ENCODE assay signal across 12 cellular contexts in the genomic region with DNA sequence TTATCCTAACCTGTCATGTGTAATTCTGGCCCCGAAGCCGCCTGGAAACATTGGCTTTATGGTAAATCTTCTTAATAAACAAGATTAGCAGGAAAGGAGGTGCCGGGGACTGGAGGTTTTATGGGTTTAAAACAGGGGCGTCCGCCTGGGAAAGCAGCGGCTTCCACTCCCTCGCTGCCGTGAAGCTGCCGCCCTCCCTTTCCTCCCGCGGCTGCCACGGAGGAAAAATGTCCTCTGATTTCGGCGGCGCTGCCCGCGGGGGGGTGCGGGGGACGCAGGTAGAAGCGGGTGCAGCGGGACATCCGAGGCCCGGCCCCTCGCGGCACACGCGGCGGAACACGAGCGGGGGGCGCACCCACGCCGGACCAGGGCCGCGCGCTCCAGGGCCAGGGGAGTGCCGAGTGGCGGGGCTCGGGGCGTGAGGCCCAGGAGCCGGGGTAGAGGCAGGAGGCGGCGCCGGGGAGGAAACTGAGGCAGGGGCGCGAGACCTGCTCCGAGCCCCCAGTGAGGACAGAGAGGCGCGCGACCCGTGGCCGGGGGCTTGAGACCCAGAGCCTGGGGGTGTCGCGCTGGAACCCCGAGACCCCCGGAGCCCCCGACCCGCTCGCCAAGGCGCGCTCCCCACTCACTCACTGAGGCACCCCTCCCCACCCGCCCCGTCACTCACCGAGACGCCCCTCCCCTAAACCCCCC. TPM values are rescaled to one million over a fixed set of nuclear protein-coding genes. Genes with fewer than 3 reads are reported as not detected.
DNase-seq lines count a peak whose midpoint lies in the region; ATAC-seq, FAIRE-seq and TF ChIP-seq lines count a peak whose summit lies in the region.
"Had no signal": no experiment of that assay in that cellular context is flagged by ENCODE, and none has a peak within 500 bp of the region (broad histone marks: within the 10 kb centered on the region; RNA-seq: fewer than 3 reads in every experiment).

No MANE protein-coding gene starts in this region.

- in situ Hi-C loops in HepG2 (cut with HindIII; ENCODE audit: extremely low pct_ligation_motif_present, low pct_unique_long_range_greater_than_20kb), result no loop called here

- H2AFZ ChIP-seq in HepG2 (ENCODE audit: low read length), result no peak overlapping the region
- no peak overlapping the region for H2AFZ ChIP-seq in neural cell (ENCODE audit: low read depth, low read length)

- no peak overlapping the region for H3K27ac Mint-ChIP-seq in osteocyte (ENCODE audit: unreplicated experiment)
- H3K27ac Mint-ChIP-seq: CD14-positive monocyte had no signal

- peaks cover 37% of the 10 kb centered on the region for H3K79me2 ChIP-seq in HepG2 (ENCODE audit: insufficient read depth, low read length)
- H3K79me2 ChIP-seq in neural cell (replicated peaks; ENCODE audit: insufficient read depth, low read length), result peaks cover 3% of the 10 kb centered on the region

- no peaks in the 10 kb centered on the region for H3K9me2 ChIP-seq in neural cell (ENCODE audit: insufficient read depth, low read length)

- no peaks in the 10 kb centered on the region for H3K36me3 Mint-ChIP-seq in osteocyte (ENCODE audit: unreplicated experiment)
- H3K36me3 Mint-ChIP-seq: CD14-positive monocyte, IgD-negative memory B cell had no signal

- WGBS in HepG2 (ENCODE audit: low lambda C conversion rate), result 9% methylated on average over 14 of the region's 65 CpGs
- 13% methylated on average over 19 of the region's 65 CpGs for WGBS in right lobe of liver (ENCODE audit: insufficient coverage, low coverage, low lambda C conversion rate, missing lambda C conversion rate)

- no peak for TF ChIP-seq EP300 in HepG2 (IDR thresholded peaks at IDR 0.05; ENCODE audit: low read depth in 2 of 2, low read length in 2 of 2)
- no peak for TF ChIP-seq EP300 in HepG2 (CRISPR knock-in tag; IDR thresholded peaks at IDR 0.05; ENCODE audit: borderline replicate concordance)
- no peak for TF ChIP-seq EP300 in neural cell (conservative IDR thresholded peaks at IDR 0.05; ENCODE audit: poor library complexity, severe bottlenecking)

- no TSS peak for BruUV-seq in HepG2 (replicated peaks; lab: Mats Ljungman, UMichigan)

- no peak overlapping the region for H3K4me3 Mint-ChIP-seq in osteocyte (ENCODE audit: unreplicated experiment)

- no peaks in the 10 kb centered on the region for H4K20me1 ChIP-seq in HepG2 (ENCODE audit: insufficient read depth, low read length)
- no peaks in the 10 kb centered on the region for H4K20me1 ChIP-seq in neural cell (ENCODE audit: insufficient read depth)

- TF ChIP-seq CTCF in HepG2 (CRISPR knock-in tag; IDR thresholded peaks at IDR 0.05), result no peak
- no peak for TF ChIP-seq CTCF in right lobe of liver (IDR thresholded peaks at IDR 0.05)
- TF ChIP-seq CTCF in coronary artery (IDR thresholded peaks at IDR 0.05), result no peak
- TF ChIP-seq CTCF in neural cell (IDR thresholded peaks at IDR 0.05; ENCODE audit: poor library complexity, severe bottlenecking), result no peak
- no peak for TF ChIP-seq CTCF in vagina (IDR thresholded peaks at IDR 0.05)
- no peak for TF ChIP-seq CTCF in osteocyte (IDR thresholded peaks at IDR 0.05)

- H3K4me1 ChIP-seq in HepG2 (ENCODE audit: insufficient read depth, low read length) (peaks cover 85% of the 10 kb centered on the region), right lobe of liver (peaks cover 0 to 5% (median 0%) of the 10 kb centered on the region in 4 donors), vagina (peaks cover 25% of the 10 kb centered on the region)

- TF ChIP-seq RAD21 in HepG2 (CRISPR knock-in tag; IDR thresholded peaks at IDR 0.05) (peak; percentile 25; the same call in 1 of the 2 replicates), neural cell (conservative IDR thresholded peaks at IDR 0.05) (peak; percentile 32)

- no peaks in the 10 kb centered on the region; a peak in 1 of 5 replicates for H3K27me3 ChIP-seq in HepG2 (ENCODE audit: control insufficient read depth in 1 of 2, insufficient read depth in 2 of 2, low read length in 2 of 2)
- peaks cover 0 to 14% of the 10 kb centered on the region in 2 donors for H3K27me3 ChIP-seq in right lobe of liver
- H3K27me3 ChIP-seq in neural cell (ENCODE audit: insufficient read depth, low read depth, low read length), result peaks cover 20% of the 10 kb centered on the region
- no peaks in the 10 kb centered on the region for H3K27me3 ChIP-seq in vagina

- no peak for FAIRE-seq in HepG2 (lab: Jason Lieb, UNC)

- H3K27me3 Mint-ChIP-seq in osteocyte (ENCODE audit: unreplicated experiment), result peaks cover 9% of the 10 kb centered on the region

- H3K9me3 ChIP-seq in HepG2 (ENCODE audit: low read length) (no peaks in the 10 kb centered on the region), right lobe of liver (no peaks in the 10 kb centered on the region), neural cell (ENCODE audit: low read length) (no peaks in the 10 kb centered on the region), vagina (no peaks in the 10 kb centered on the region)

- H3K36me3 ChIP-seq in HepG2 (replicated peaks in 1 of 2; ENCODE audit: control insufficient read depth in 1 of 2, insufficient read depth in 2 of 2, low read length in 2 of 2) (peaks cover 0 to 3% of the 10 kb centered on the region in 2 experiments; a peak in 1 of 5 replicates), right lobe of liver (no peaks in the 10 kb centered on the region), neural cell (ENCODE audit: insufficient read depth, low read length) (no peaks in the 10 kb centered on the region), vagina (no peaks in the 10 kb centered on the region)

- H3K4me3 ChIP-seq in HepG2 (replicated peaks in 1 of 3; ENCODE audit: insufficient read depth in 1 of 3, low read depth in 2 of 3, low read length in 3 of 3), result peak overlapping the region; percentile 63 to 73 (median 64)
- H3K4me3 ChIP-seq in right lobe of liver, result no peak overlapping the region
- peak overlapping the region; percentile 68 for H3K4me3 ChIP-seq in coronary artery
- peak overlapping the region; percentile 67 for H3K4me3 ChIP-seq in neural cell (ENCODE audit: low read length)
- H3K4me3 ChIP-seq in vagina, result peak overlapping the region; percentile 3 to 36

- CTCF ChIA-PET in HepG2 (lab: Yijun Ruan, JAX; ENCODE audit: low intra/inter-chr PET ratio, low total read pairs), result no interaction called here

- ATAC-seq in HepG2 (no peak), right lobe of liver (no peak), HG02973 (IDR thresholded peaks at IDR 0.05; ENCODE audit: unreplicated experiment) (no peak), GM21529 (IDR thresholded peaks at IDR 0.05; ENCODE audit: unreplicated experiment) (no peak)

- peak overlapping the region; percentile 69 for H3K9ac ChIP-seq in HepG2 (ENCODE audit: insufficient read depth, low read depth, low read length)
- H3K9ac ChIP-seq in neural cell (ENCODE audit: low read length), result peak overlapping the region; percentile 81

- H3F3A ChIP-seq in neural cell (ENCODE audit: insufficient read depth, low read length, poor library complexity, severe bottlenecking), result no peaks in the 10 kb centered on the region

- H3K27ac ChIP-seq in HepG2 (ENCODE audit: extremely low read length, insufficient read depth, low read length) (peak overlapping the region; percentile 42), right lobe of liver (no peak overlapping the region), coronary artery (no peak overlapping the region), neural cell (ENCODE audit: low read length) (no peak overlapping the region), vagina (no peak overlapping the region)

- H3K9me3 Mint-ChIP-seq in osteocyte (ENCODE audit: unreplicated experiment), result no peaks in the 10 kb centered on the region

- no peak for DNase-seq in HepG2 (ENCODE audit: low spot score)
- no peak for DNase-seq in right lobe of liver
- DNase-seq in coronary artery (ENCODE audit: low spot score), result no peak
- no peak for DNase-seq in vagina (ENCODE audit: extremely low spot score in 2 of 2)
- no peak for DNase-seq in osteocyte (ENCODE audit: extremely low spot score, unreplicated experiment)
- DNase-seq: effector memory CD4-positive, alpha-beta T cell; stimulated activated CD8-positive, alpha-beta memory T cell treated with anti-CD3 and anti-CD28 coated beads, Interleukin-4, amount 100 ng/mL, for 48 hours had no signal

- H3K4me2 ChIP-seq in HepG2 (ENCODE audit: low read depth, low read length) (peak overlapping the region; percentile 81), neural cell (ENCODE audit: low read length) (peak overlapping the region; percentile 61)

- TF ChIP-seq POLR2A in HepG2 (IDR thresholded peaks at IDR 0.05; ENCODE audit: insufficient read depth in 1 of 2, low read depth in 2 of 2, low read length in 2 of 2) (no peak), right lobe of liver (IDR thresholded peaks at IDR 0.05) (no peak), vagina (IDR thresholded peaks at IDR 0.05) (no peak)

- intact Hi-C loops in HepG2 (cut with micrococcal nuclease; ENCODE audit: unreplicated experiment) (no loop called here), right lobe of liver (cut with DNase I) (no loop called here), vagina (cut with DNase I) (no loop called here)

- POLR2A ChIA-PET in HepG2 (lab: Yijun Ruan, JAX), result interaction anchor here (1.0 to 1.3 kb wide), 2 partner anchors 56 to 121 kb away, joined by 3 read pairs; no protein-coding TSS in a partner anchor

- H3K4me1 Mint-ChIP-seq in osteocyte (ENCODE audit: unreplicated experiment), result peaks cover 5% of the 10 kb centered on the region
- H3K4me1 Mint-ChIP-seq: CD14-positive monocyte had no signal

RNA-seq across cellular contexts. Expression of a gene that starts 1.0 kb away (rescaled TPM):
- total RNA-seq in HepG2 (2016; rRNA removed; fragmentation: Illumina TruSeq; extraction: Trizol), result 1.7 and 2.5 TPM in 2 replicates
- total RNA-seq in HepG2 (2016; cell fraction: cytosol; rRNA removed; fragmentation: Illumina TruSeq; extraction: Trizol; ENCODE audit: low read depth), result 0.88 and 1.4 TPM in 2 replicates
- 1.4 and 2.6 TPM in 2 replicates for total RNA-seq in HepG2 (2016; cell fraction: insoluble cytoplasmic fraction; rRNA removed; fragmentation: Illumina TruSeq; extraction: Trizol)
- total RNA-seq in HepG2 (2016; cell fraction: membrane; rRNA removed; fragmentation: Illumina TruSeq; extraction: Trizol), result 2.3 TPM in 2 replicates
- 3.7 and 5.0 TPM in 2 replicates for total RNA-seq in HepG2 (2016; cell fraction: nucleus; rRNA removed; fragmentation: Illumina TruSeq; extraction: Trizol)
- polyA plus RNA-seq in HepG2 (2011; rRNA removed), result 24.2 and 50.0 TPM in 2 replicates
- 42.2 and 59.6 TPM in 2 replicates for polyA plus RNA-seq in HepG2 (2011; cell fraction: cytosol; rRNA removed)
- polyA plus RNA-seq in HepG2 (2011; cell fraction: nucleus; rRNA removed), result 73.6 and 81.5 TPM in 2 replicates
- polyA plus RNA-seq in HepG2 (2012), result 49.0 and 72.5 TPM in 2 replicates
- polyA plus RNA-seq in HepG2 (2016; cell fraction: cytosol; fragmentation: Illumina TruSeq; extraction: Trizol; ENCODE audit: low read depth), result 0.94 and 1.3 TPM in 2 replicates
- polyA plus RNA-seq in HepG2 (2016; cell fraction: insoluble cytoplasmic fraction; fragmentation: Illumina TruSeq; extraction: Trizol; ENCODE audit: low read depth), result 2.5 TPM in 2 replicates
- 1.7 and 2.2 TPM in 2 replicates for polyA plus RNA-seq in HepG2 (2016; cell fraction: membrane; fragmentation: Illumina TruSeq; extraction: Trizol; ENCODE audit: low read depth)
- polyA plus RNA-seq in HepG2 (2016; cell fraction: nucleus; fragmentation: Illumina TruSeq; extraction: Trizol; ENCODE audit: insufficient read depth, low read depth), result 3.0 and 5.1 TPM in 2 replicates
- polyA minus RNA-seq in HepG2 (2011; rRNA and poly(A)+ RNA removed; ENCODE audit: low replicate concordance), result 35.1 TPM in 1 of 2 replicates, not detected in the other
- 18.6 and 43.5 TPM in 2 replicates for polyA minus RNA-seq in HepG2 (2011; cell fraction: cytosol; rRNA and poly(A)+ RNA removed)
- 33.3 and 45.4 TPM in 2 replicates for polyA minus RNA-seq in HepG2 (2011; cell fraction: nucleus; rRNA and poly(A)+ RNA removed)
- total RNA-seq in right lobe of liver, result under 1 TPM; 0.15 to 0.87 (median 0.67) TPM
- 31.0 and 45.5 TPM in 2 replicates for polyA plus RNA-seq in neural cell
- polyA minus RNA-seq in neural cell, result 59.0 and 73.5 TPM in 2 replicates
- 7.4 TPM for total RNA-seq in vagina
- total RNA-seq in osteocyte, result 0.50 and 0.59 TPM in 2 replicates

Comparison
In these comparisons a context has a peak if more than half of its experiments do, and no peak if none do; other contexts are left out.
1. H3K4me3 ChIP-seq: peak in HepG2 (3 of 3), coronary artery (single experiment), neural cell (single experiment) and vagina (2 of 2); none in right lobe of liver (0 of 3).